ENCODE assay signal across 1 cellular context in genomic region chr12:56723889-56724659, GRCh38.
TF ChIP-seq lines count a peak whose summit lies in the region.

No MANE protein-coding gene starts in this region.

TF ChIP-seq in IMR-90, 13 proteins besides CTCF, POLR2A, EP300 and RAD21 (continued from another document):
- TF ChIP-seq USF2 (IDR thresholded peaks at IDR 0.05; ENCODE audit: low read depth, low read length), result no peak
